8 cellular contexts compared by ENCODE assay signal in the genomic region with DNA sequence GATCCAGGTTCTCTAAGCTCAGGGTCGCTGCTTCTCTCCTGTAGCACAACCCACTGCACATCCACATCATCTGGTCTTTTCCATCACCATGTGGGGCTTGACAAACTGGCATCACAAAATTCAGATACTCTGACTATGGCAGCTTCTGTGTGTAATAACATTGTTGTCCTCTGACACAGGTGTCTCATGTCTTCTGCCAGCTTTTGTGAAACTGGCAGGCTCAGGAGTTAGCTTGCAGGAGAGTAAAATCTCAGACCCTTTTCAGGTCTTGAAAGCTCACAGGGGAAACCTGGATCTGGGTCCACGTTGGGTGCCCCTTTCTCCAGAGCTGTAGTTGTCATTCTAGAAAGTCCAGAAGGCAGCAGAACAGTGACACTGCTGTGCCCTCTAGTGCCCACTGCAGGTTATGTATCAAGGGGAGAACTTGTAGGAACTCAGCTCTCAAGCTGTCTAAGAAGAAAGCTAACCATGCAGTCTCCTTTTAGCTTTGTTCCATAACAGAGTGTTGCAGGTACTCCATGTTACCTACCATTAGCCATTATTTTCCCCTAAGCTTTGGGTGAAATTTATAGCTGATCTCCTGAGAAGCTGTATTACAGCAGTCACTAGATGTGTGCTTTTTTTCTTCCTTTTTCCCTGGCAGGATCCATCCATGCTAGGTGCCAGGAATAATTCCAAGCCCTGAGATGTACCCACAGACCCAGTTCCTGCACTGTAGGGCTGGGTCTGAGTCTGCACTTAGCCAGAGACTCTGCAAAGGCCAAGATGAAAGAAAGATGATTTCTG.
A peak's percentile ranks its signal among the peaks of the same experiment; 100 is the strongest.
DNase-seq lines count a peak whose midpoint lies in the region; ATAC-seq and TF ChIP-seq lines count a peak whose summit lies in the region.

No MANE protein-coding gene starts in this region.

- H3K36me3 ChIP-seq in NT2/D1 (ENCODE audit: insufficient read depth, insufficient read length, low read length) (no peaks in the 10 kb centered on the region), aorta (ENCODE audit: control insufficient read depth in 1 of 2, insufficient read depth in 2 of 2, low read length in 1 of 2) (peaks cover 0 to under 1% of the 10 kb centered on the region in 2 donors)

- WGBS in aorta, 2 donors, result 17 to 18% methylated on average over 2 of the region's 2 CpGs

- ATAC-seq in aorta (ENCODE audit: low FRiP score) (no peak), HG03439 (IDR thresholded peaks at IDR 0.05; ENCODE audit: unreplicated experiment) (no peak)

- peak; percentile 86 for TF ChIP-seq CTCF in C4-2B (conservative IDR thresholded peaks at IDR 0.05)

- no peaks in the 10 kb centered on the region for H3K9me3 ChIP-seq in NT2/D1 (ENCODE audit: insufficient read depth, low read length)
- peaks cover 8% of the 10 kb centered on the region for H3K9me3 ChIP-seq in aorta (ENCODE audit: control insufficient read depth, low read length)

- H3K4me3 ChIP-seq in NT2/D1 (ENCODE audit: insufficient read length, low read depth) (no peak overlapping the region), aorta (ENCODE audit: low read length in 2 of 2) (no peak overlapping the region)

- no peak overlapping the region for H3K9ac ChIP-seq in NT2/D1 (ENCODE audit: insufficient read length, low read depth)

- no peaks in the 10 kb centered on the region for H3K4me1 ChIP-seq in NT2/D1 (ENCODE audit: insufficient read depth, insufficient read length)
- H3K4me1 ChIP-seq in aorta (ENCODE audit: control insufficient read depth in 1 of 2, insufficient read depth in 2 of 2, low read length in 2 of 2), result no peaks in the 10 kb centered on the region

- H3K27me3 ChIP-seq in NT2/D1 (ENCODE audit: insufficient read depth, insufficient read length) (no peaks in the 10 kb centered on the region), aorta (ENCODE audit: control insufficient read depth in 1 of 2, insufficient read depth in 2 of 2, low read length in 1 of 2) (no peaks in the 10 kb centered on the region)

- intact Hi-C loops in cardiac septum (cut with DNase I) (loop anchor here (10.0 kb wide), 1 partner anchor 850 kb away; no protein-coding TSS in a partner anchor), aorta (cut with DNase I) (loop anchor here in 1 of 2 donors (5.0 kb wide), 1 partner anchor 232 kb away; no protein-coding TSS in a partner anchor)

- H3K27ac ChIP-seq in C4-2B, result no peak overlapping the region
- no peak overlapping the region for H3K27ac ChIP-seq in aorta (ENCODE audit: low read depth in 1 of 2, low read length in 2 of 2)

- peak; percentile 16 for DNase-seq in H4 (ENCODE audit: low spot score)
- DNase-seq in NT2/D1 (ENCODE audit: low read depth, low spot score), result peak; percentile 28
- peak; percentile 53 for DNase-seq in cardiac septum (ENCODE audit: low spot score)
- DNase-seq in stimulated activated CD4-positive, alpha-beta T cell treated with anti-CD3 and anti-CD28 coated beads, Interleukin-4, amount 100 ng/mL, for 4 hours, result no peak
- DNase-seq in aorta, result no peak
- no peak for DNase-seq in activated T-cell treated with anti-CD3 and anti-CD28 coated beads, Interleukin-2, amount 50 U/mL, for 48 hours

Comparison
In these comparisons a context has a peak if more than half of its experiments do, and no peak if none do; other contexts are left out.
1. DNase-seq: peak in H4 (single experiment), NT2/D1 (single experiment) and cardiac septum (single experiment); none in stimulated activated CD4-positive, alpha-beta T cell treated with anti-CD3 and anti-CD28 coated beads, Interleukin-4, amount 100 ng/mL, for 4 hours (0 of 2), aorta (0 of 2) and activated T-cell treated with anti-CD3 and anti-CD28 coated beads, Interleukin-2, amount 50 U/mL, for 48 hours (0 of 2).